Comparison of ENCODE assay signal across 8 cellular contexts in the genomic region with DNA sequence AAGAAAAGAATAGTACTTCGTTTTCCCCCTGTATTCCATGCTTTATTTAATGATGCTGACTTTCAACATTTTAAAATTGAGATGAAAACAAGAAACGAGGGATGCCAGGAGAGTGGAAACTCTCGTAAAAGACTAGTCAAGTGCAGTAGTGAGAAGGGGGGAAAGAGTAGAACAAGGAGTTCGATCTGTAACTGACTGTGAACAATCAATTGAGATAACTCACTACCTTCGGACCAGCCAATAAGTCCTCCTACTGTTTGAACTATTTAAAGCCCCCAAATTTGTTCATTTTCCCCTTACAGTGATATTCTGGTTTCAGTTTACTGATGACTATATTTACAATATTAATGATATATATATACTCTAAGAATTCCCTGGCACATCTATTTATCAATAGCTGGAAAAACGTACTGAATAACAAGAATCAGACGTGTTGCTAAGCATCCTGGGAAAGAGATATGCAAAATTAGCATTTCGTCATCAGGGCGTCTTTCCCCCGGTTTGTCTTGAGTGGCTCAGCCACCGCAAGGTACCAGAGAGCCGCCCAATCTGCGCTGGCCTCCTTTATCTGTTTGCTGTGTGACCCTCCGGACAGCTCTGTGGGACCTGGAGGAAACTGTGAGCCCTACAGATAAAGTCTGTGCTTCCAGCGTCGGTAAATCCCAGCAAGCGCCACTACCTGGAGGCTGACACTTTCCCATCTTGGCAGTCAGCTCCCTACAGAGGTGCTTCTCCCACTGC. TPM values are rescaled to one million over a fixed set of nuclear protein-coding genes. Genes with fewer than 3 reads are reported as not detected.
DNase-seq lines count a peak whose midpoint lies in the region; TF ChIP-seq lines count a peak whose summit lies in the region.

No MANE protein-coding gene starts in this region.

- H3K9me3 Mint-ChIP-seq in activated T-helper 2 cell treated with anti-CD3 and anti-CD28 coated beads, Interferon-gamma antibody, Interleukin-2, Interleukin-4, amounts not matched to agents 10 μg/mL and 5 μg/mL and 100 μg/mL, durations not matched to agents 14 hours and 24 hours and 36 hours, result no peaks in the 10 kb centered on the region
- no peaks in the 10 kb centered on the region for H3K9me3 Mint-ChIP-seq in nephron
- no peaks in the 10 kb centered on the region for H3K9me3 Mint-ChIP-seq in stimulated activated naive CD8-positive, alpha-beta T cell treated with anti-CD3 and anti-CD28 coated beads, Interleukin-15, Interleukin-2, amounts not matched to agents 100 ng/mL and 50 ng/mL, for 24 hours

- peak overlapping the region; percentile 64 for H3K4me3 ChIP-seq in fibroblast of pulmonary artery (replicated peaks; ENCODE audit: low read depth, low read length)

- H3K4me3 Mint-ChIP-seq in activated T-helper 2 cell treated with anti-CD3 and anti-CD28 coated beads, Interferon-gamma antibody, Interleukin-2, Interleukin-4, amounts not matched to agents 10 μg/mL and 5 μg/mL and 100 μg/mL, durations not matched to agents 14 hours and 24 hours and 36 hours (ENCODE audit: low read depth), result peak overlapping the region; percentile 95
- peak overlapping the region; percentile 91 to 94 (median 93) for H3K4me3 Mint-ChIP-seq in nephron
- H3K4me3 Mint-ChIP-seq in stimulated activated naive CD8-positive, alpha-beta T cell treated with anti-CD3 and anti-CD28 coated beads, Interleukin-15, Interleukin-2, amounts not matched to agents 100 ng/mL and 50 ng/mL, for 24 hours, result peak overlapping the region; percentile 94

- intact Hi-C loops in activated T-helper 2 cell treated with anti-CD3 and anti-CD28 coated beads, Interferon-gamma antibody, Interleukin-2, Interleukin-4, amounts not matched to agents 10 μg/mL and 5 μg/mL and 100 μg/mL, durations not matched to agents 14 hours and 24 hours and 36 hours (cut with micrococcal nuclease), result no loop called here

- H3K27me3 Mint-ChIP-seq in activated T-helper 2 cell treated with anti-CD3 and anti-CD28 coated beads, Interferon-gamma antibody, Interleukin-2, Interleukin-4, amounts not matched to agents 10 μg/mL and 5 μg/mL and 100 μg/mL, durations not matched to agents 14 hours and 24 hours and 36 hours (ENCODE audit: low read depth), result peaks cover 2% of the 10 kb centered on the region
- peaks cover 4% of the 10 kb centered on the region for H3K27me3 Mint-ChIP-seq in nephron (ENCODE audit: low read depth)
- H3K27me3 Mint-ChIP-seq in stimulated activated naive CD8-positive, alpha-beta T cell treated with anti-CD3 and anti-CD28 coated beads, Interleukin-15, Interleukin-2, amounts not matched to agents 100 ng/mL and 50 ng/mL, for 24 hours, result peaks cover 4% of the 10 kb centered on the region

- peaks cover 38% of the 10 kb centered on the region for H3K4me1 Mint-ChIP-seq in activated T-helper 2 cell treated with anti-CD3 and anti-CD28 coated beads, Interferon-gamma antibody, Interleukin-2, Interleukin-4, amounts not matched to agents 10 μg/mL and 5 μg/mL and 100 μg/mL, durations not matched to agents 14 hours and 24 hours and 36 hours (ENCODE audit: low read depth)
- peaks cover 39% of the 10 kb centered on the region for H3K4me1 Mint-ChIP-seq in nephron
- H3K4me1 Mint-ChIP-seq in stimulated activated naive CD8-positive, alpha-beta T cell treated with anti-CD3 and anti-CD28 coated beads, Interleukin-15, Interleukin-2, amounts not matched to agents 100 ng/mL and 50 ng/mL, for 24 hours (ENCODE audit: low read depth), result peaks cover 51% of the 10 kb centered on the region

- H3K36me3 Mint-ChIP-seq in activated T-helper 2 cell treated with anti-CD3 and anti-CD28 coated beads, Interferon-gamma antibody, Interleukin-2, Interleukin-4, amounts not matched to agents 10 μg/mL and 5 μg/mL and 100 μg/mL, durations not matched to agents 14 hours and 24 hours and 36 hours (ENCODE audit: low read depth), result no peaks in the 10 kb centered on the region
- H3K36me3 Mint-ChIP-seq in nephron (ENCODE audit: low read depth), result no peaks in the 10 kb centered on the region
- H3K36me3 Mint-ChIP-seq in stimulated activated naive CD8-positive, alpha-beta T cell treated with anti-CD3 and anti-CD28 coated beads, Interleukin-15, Interleukin-2, amounts not matched to agents 100 ng/mL and 50 ng/mL, for 24 hours (ENCODE audit: low read depth), result peaks cover 5% of the 10 kb centered on the region

- H3K27ac Mint-ChIP-seq in activated T-helper 2 cell treated with anti-CD3 and anti-CD28 coated beads, Interferon-gamma antibody, Interleukin-2, Interleukin-4, amounts not matched to agents 10 μg/mL and 5 μg/mL and 100 μg/mL, durations not matched to agents 14 hours and 24 hours and 36 hours, result peak overlapping the region; percentile 92
- H3K27ac Mint-ChIP-seq in nephron, result peak overlapping the region; percentile 83 to 96 (median 89)
- H3K27ac Mint-ChIP-seq in stimulated activated naive CD8-positive, alpha-beta T cell treated with anti-CD3 and anti-CD28 coated beads, Interleukin-15, Interleukin-2, amounts not matched to agents 100 ng/mL and 50 ng/mL, for 24 hours, result peak overlapping the region; percentile 96

- peak; percentile 90 for DNase-seq in EH (ENCODE audit: low read depth)
- peak; percentile 56 for DNase-seq in GOT3 (lab: John Stamatoyannopoulos, UW)
- DNase-seq in LHCN-M2 (ENCODE audit: low read depth), result peak; percentile 91
- peak; percentile 88 for DNase-seq in RPMI7951 (ENCODE audit: low read depth)
- peak; percentile 76 for DNase-seq in activated T-helper 2 cell treated with anti-CD3 and anti-CD28 coated beads, Interferon-gamma antibody, Interleukin-2, Interleukin-4, amounts not matched to agents 10 μg/mL and 5 μg/mL and 100 μg/mL, durations not matched to agents 14 hours and 24 hours and 36 hours (ENCODE audit: low spot score)
- DNase-seq in fibroblast of pulmonary artery (ENCODE audit: low read depth), result peak; percentile 93

- TF ChIP-seq CTCF in fibroblast of pulmonary artery (IDR thresholded peaks at IDR 0.05; ENCODE audit: low read length, missing control alignments) (no peak), nephron (IDR thresholded peaks at IDR 0.05; ENCODE audit: unreplicated experiment in 3 of 3) (no peak)

RNA-seq across cellular contexts. Expression of gene PDIA4, which starts 41.1 kb away (rescaled TPM):
- total RNA-seq in LHCN-M2 (2014; rRNA removed), result 304 and 320 TPM in 2 replicates
- 138 TPM for polyA plus RNA-seq in LHCN-M2 (2012)
- 237 and 286 TPM in 2 replicates for total RNA-seq in RPMI7951 (2014; rRNA removed; shearing (Covaris generic))
- total RNA-seq in activated T-helper 2 cell treated with anti-CD3 and anti-CD28 coated beads, Interferon-gamma antibody, Interleukin-2, Interleukin-4, amounts not matched to agents 10 μg/mL and 5 μg/mL and 100 μg/mL, durations not matched to agents 14 hours and 24 hours and 36 hours, result 155 and 159 TPM in 2 replicates

Comparison
In these comparisons a context has a peak if more than half of its experiments do, and no peak if none do; other contexts are left out.
1. Peak in every context shown above with its lines: DNase-seq and H3K4me3 ChIP-seq.